ENCODE assay signal across 1 cellular context in genomic region chr11:6457581-6458320, GRCh38.
TF ChIP-seq lines count a peak whose summit lies in the region.

No MANE protein-coding gene starts in this region.

TF ChIP-seq in HepG2, 621 proteins besides CTCF, POLR2A, EP300 and RAD21:
- TF ChIP-seq ZNF7 (CRISPR knock-in tag; IDR thresholded peaks at IDR 0.05) (no peak), RBM22 (optimal IDR thresholded peaks at IDR 0.05; ENCODE audit: low read length) (no peak), ZNF562 (CRISPR knock-in tag; IDR thresholded peaks at IDR 0.05; ENCODE audit: borderline replicate concordance) (no peak), FOXO4 (CRISPR knock-in tag; conservative IDR thresholded peaks at IDR 0.05) (no peak)
- TF ChIP-seq, protein P1, sequence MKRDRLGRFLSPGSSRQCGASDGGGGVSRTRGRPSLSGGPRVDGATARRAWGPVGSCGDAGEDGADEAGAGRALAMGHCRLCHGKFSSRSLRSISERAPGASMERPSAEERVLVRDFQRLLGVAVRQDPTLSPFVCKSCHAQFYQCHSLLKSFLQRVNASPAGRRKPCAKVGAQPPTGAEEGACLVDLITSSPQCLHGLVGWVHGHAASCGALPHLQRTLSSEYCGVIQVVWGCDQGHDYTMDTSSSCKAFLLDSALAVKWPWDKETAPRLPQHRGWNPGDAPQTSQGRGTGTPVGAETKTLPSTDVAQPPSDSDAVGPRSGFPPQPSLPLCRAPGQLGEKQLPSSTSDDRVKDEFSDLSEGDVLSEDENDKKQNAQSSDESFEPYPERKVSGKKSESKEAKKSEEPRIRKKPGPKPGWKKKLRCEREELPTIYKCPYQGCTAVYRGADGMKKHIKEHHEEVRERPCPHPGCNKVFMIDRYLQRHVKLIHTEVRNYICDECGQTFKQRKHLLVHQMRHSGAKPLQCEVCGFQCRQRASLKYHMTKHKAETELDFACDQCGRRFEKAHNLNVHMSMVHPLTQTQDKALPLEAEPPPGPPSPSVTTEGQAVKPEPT (CRISPR knock-in tag; IDR thresholded peaks at IDR 0.05; ENCODE audit: low read depth): no peak
